1 cellular context compared by ENCODE assay signal in the genomic region with DNA sequence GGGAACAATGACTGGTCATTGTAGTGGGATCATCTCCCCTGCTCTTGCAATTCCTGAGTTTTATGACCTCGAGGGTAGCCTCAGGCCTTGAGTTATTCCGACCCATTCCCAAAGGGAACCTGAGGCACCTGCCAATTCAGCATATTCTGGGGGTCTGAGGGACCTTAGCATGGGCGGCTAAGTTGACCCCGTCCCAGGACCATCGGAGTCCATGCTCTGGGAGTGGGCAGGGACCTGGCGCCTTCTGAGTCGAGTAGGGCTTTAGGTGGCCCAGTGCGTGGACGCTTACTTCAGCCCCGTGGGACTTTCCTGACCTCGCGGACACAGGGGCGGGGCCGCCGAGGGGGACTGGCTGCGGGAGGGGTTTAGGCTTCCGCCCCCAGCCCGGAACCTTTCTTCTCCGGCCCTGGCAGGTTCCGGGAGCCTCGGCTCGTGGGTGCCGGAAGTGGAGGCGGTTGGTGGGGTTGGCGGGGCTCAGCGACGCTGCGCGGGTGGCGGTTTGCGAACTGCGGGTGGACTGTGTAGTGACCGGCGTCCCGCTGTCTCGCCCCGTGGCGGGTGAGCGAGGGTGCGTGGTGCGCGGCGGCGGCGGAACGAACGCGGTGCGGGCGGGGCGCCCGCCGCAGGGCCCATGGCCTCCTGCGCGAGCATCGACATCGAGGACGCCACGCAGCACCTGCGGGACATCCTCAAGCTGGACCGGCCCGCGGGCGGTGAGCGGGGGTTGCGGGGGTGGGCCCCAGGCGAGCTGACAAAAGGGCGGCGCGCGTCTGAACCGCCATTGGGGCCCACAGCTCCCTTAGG.
A peak's percentile ranks its signal among the peaks of the same experiment; 100 is the strongest.
TF ChIP-seq lines count a peak whose summit lies in the region.

A gene with protein sequence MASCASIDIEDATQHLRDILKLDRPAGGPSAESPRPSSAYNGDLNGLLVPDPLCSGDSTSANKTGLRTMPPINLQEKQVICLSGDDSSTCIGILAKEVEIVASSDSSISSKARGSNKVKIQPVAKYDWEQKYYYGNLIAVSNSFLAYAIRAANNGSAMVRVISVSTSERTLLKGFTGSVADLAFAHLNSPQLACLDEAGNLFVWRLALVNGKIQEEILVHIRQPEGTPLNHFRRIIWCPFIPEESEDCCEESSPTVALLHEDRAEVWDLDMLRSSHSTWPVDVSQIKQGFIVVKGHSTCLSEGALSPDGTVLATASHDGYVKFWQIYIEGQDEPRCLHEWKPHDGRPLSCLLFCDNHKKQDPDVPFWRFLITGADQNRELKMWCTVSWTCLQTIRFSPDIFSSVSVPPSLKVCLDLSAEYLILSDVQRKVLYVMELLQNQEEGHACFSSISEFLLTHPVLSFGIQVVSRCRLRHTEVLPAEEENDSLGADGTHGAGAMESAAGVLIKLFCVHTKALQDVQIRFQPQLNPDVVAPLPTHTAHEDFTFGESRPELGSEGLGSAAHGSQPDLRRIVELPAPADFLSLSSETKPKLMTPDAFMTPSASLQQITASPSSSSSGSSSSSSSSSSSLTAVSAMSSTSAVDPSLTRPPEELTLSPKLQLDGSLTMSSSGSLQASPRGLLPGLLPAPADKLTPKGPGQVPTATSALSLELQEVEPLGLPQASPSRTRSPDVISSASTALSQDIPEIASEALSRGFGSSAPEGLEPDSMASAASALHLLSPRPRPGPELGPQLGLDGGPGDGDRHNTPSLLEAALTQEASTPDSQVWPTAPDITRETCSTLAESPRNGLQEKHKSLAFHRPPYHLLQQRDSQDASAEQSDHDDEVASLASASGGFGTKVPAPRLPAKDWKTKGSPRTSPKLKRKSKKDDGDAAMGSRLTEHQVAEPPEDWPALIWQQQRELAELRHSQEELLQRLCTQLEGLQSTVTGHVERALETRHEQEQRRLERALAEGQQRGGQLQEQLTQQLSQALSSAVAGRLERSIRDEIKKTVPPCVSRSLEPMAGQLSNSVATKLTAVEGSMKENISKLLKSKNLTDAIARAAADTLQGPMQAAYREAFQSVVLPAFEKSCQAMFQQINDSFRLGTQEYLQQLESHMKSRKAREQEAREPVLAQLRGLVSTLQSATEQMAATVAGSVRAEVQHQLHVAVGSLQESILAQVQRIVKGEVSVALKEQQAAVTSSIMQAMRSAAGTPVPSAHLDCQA (N-terminal part only) (plus strand): TSS at position 422 of the 804 bp plus-strand sequence. CDS start 210 bp downstream, at position 632.

TF ChIP-seq in SK-N-SH treated with all-trans-retinoic acid at 6 μM for 48 hours, 23 proteins besides CTCF, POLR2A, EP300 and RAD21 (continued from another document):
- no peak for TF ChIP-seq PPARA (CRISPR knock-in tag; IDR thresholded peaks at IDR 0.05; ENCODE audit: borderline replicate concordance)
- TF ChIP-seq, protein P1, sequence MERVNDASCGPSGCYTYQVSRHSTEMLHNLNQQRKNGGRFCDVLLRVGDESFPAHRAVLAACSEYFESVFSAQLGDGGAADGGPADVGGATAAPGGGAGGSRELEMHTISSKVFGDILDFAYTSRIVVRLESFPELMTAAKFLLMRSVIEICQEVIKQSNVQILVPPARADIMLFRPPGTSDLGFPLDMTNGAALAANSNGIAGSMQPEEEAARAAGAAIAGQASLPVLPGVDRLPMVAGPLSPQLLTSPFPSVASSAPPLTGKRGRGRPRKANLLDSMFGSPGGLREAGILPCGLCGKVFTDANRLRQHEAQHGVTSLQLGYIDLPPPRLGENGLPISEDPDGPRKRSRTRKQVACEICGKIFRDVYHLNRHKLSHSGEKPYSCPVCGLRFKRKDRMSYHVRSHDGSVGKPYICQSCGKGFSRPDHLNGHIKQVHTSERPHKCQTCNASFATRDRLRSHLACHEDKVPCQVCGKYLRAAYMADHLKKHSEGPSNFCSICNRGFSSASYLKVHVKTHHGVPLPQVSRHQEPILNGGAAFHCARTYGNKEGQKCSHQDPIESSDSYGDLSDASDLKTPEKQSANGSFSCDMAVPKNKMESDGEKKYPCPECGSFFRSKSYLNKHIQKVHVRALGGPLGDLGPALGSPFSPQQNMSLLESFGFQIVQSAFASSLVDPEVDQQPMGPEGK (CRISPR knock-in tag; IDR thresholded peaks at IDR 0.05; ENCODE audit: borderline replicate concordance) = peak; percentile 94
- TF ChIP-seq ESRRG (CRISPR knock-in tag; IDR thresholded peaks at IDR 0.05) = peak; percentile 65; the same call in 1 of the 2 replicates
- TF ChIP-seq BACH2 (CRISPR knock-in tag; IDR thresholded peaks at IDR 0.05; ENCODE audit: borderline replicate concordance) = no peak
- TF ChIP-seq, protein P2, sequence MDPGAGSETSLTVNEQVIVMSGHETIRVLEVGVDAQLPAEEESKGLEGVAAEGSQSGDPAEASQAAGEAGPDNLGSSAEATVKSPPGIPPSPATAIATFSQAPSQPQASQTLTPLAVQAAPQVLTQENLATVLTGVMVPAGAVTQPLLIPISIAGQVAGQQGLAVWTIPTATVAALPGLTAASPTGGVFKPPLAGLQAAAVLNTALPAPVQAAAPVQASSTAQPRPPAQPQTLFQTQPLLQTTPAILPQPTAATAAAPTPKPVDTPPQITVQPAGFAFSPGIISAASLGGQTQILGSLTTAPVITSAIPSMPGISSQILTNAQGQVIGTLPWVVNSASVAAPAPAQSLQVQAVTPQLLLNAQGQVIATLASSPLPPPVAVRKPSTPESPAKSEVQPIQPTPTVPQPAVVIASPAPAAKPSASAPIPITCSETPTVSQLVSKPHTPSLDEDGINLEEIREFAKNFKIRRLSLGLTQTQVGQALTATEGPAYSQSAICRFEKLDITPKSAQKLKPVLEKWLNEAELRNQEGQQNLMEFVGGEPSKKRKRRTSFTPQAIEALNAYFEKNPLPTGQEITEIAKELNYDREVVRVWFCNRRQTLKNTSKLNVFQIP (CRISPR knock-in tag; IDR thresholded peaks at IDR 0.05; ENCODE audit: borderline replicate concordance, low read depth) = no peak
- TF ChIP-seq ARNTL (CRISPR knock-in tag; IDR thresholded peaks at IDR 0.05; ENCODE audit: borderline replicate concordance, low read depth) = no peak
- 0 out of 2 replicates have a peak, but pooled peaks have one; percentile 17 for TF ChIP-seq ZFP3 (CRISPR knock-in tag; IDR thresholded peaks at IDR 0.05)
- TF ChIP-seq GLIS3 (CRISPR knock-in tag; IDR thresholded peaks at IDR 0.05) = no peak; the same call in 1 of the 2 replicates
- no peak for TF ChIP-seq ZFP30 (CRISPR knock-in tag; IDR thresholded peaks at IDR 0.05)
- no peak for TF ChIP-seq CSDC2 (CRISPR knock-in tag; IDR thresholded peaks at IDR 0.05)
- no peak for TF ChIP-seq OSR1 (CRISPR knock-in tag; IDR thresholded peaks at IDR 0.05)
- TF ChIP-seq ZNF565 (CRISPR knock-in tag; conservative IDR thresholded peaks at IDR 0.05; ENCODE audit: low read depth) = no peak
